16 cellular contexts compared by ENCODE assay signal in the genomic region with DNA sequence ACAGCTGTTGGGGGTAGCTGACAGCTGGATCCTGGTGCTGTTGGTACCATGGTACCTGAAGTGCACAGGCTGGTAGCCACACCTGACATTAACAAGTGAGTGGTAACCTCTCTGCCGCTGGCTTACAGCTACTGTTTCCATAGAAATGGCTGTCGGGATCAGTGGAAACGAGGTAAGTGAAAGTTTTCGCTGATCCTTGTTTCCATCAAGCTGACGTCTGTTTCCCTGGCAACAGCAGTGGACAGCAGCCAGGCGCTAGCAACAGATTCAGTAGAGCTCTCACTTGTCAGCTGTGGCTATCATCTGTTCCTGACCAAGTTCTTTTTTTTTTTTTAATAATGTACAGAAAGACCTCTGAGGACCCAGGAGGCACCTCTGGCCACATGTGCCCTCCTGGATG.
DNase-seq lines count a peak whose midpoint lies in the region; ATAC-seq and TF ChIP-seq lines count a peak whose summit lies in the region.
"Had no signal": no experiment of that assay in that cellular context is flagged by ENCODE, and none has a peak within 500 bp of the region (broad histone marks: within the 10 kb centered on the region; RNA-seq: fewer than 3 reads in every experiment).

No MANE protein-coding gene starts in this region.

- H3K9me3 Mint-ChIP-seq in activated naive CD8-positive, alpha-beta T cell treated with anti-CD3 and anti-CD28 coated beads, Interleukin-2, amount 50 U/mL, for 24 hours, result no peaks in the 10 kb centered on the region
- H3K9me3 Mint-ChIP-seq: activated T-helper 1 cell treated with anti-CD3 and anti-CD28 coated beads, Interleukin-12 subunit alpha, Interleukin-12 subunit beta, Interleukin-2, Interleukin-4 antibody, amounts not matched to agents 30 ng/mL and 10 ng/mL and 1 ng/mL, durations not matched to agents 14 hours and 24 hours and 36 hours; T-helper 2 cell treated with Interferon-gamma antibody and Interleukin-4, amounts not matched to agents 5 μg/mL and 100 μg/mL, for 36 hours had no signal

- ATAC-seq in activated naive CD8-positive, alpha-beta T cell treated with anti-CD3 and anti-CD28 coated beads, Interleukin-2, amount 50 U/mL, for 24 hours, result no peak
- no peak for ATAC-seq in HG03521 (IDR thresholded peaks at IDR 0.05; ENCODE audit: unreplicated experiment)

- H3K27ac Mint-ChIP-seq in activated naive CD8-positive, alpha-beta T cell treated with anti-CD3 and anti-CD28 coated beads, Interleukin-2, amount 50 U/mL, for 24 hours, result no peak overlapping the region
- H3K27ac Mint-ChIP-seq: activated T-helper 1 cell treated with anti-CD3 and anti-CD28 coated beads, Interleukin-12 subunit alpha, Interleukin-12 subunit beta, Interleukin-2, Interleukin-4 antibody, amounts not matched to agents 30 ng/mL and 10 ng/mL and 1 ng/mL, durations not matched to agents 14 hours and 24 hours and 36 hours; T-helper 2 cell treated with Interferon-gamma antibody and Interleukin-4, amounts not matched to agents 5 μg/mL and 100 μg/mL, for 36 hours had no signal

- in situ Hi-C loops in astrocyte of the spinal cord (cut with HindIII; ENCODE audit: low sequenced_read_pairs), result no loop called here

- peaks cover 41% of the 10 kb centered on the region for H3K27me3 Mint-ChIP-seq in activated naive CD8-positive, alpha-beta T cell treated with anti-CD3 and anti-CD28 coated beads, Interleukin-2, amount 50 U/mL, for 24 hours

- H3K27me3 ChIP-seq in kidney epithelial cell (ENCODE audit: control insufficient read depth, insufficient read depth, low read length) (no peaks in the 10 kb centered on the region), stomach smooth muscle (ENCODE audit: control insufficient read depth in 1 of 2, insufficient read depth in 2 of 2, low read length in 2 of 2) (no peaks in the 10 kb centered on the region)
- H3K27me3 ChIP-seq: Peyer's patch, vagina had no signal

- no peaks in the 10 kb centered on the region for H3K4me1 Mint-ChIP-seq in activated naive CD8-positive, alpha-beta T cell treated with anti-CD3 and anti-CD28 coated beads, Interleukin-2, amount 50 U/mL, for 24 hours

- no peaks in the 10 kb centered on the region for H3K4me1 ChIP-seq in stomach smooth muscle (ENCODE audit: control insufficient read depth, insufficient read depth, low read length)
- H3K4me1 ChIP-seq: pancreas, Peyer's patch, vagina had no signal

- no peak overlapping the region for H3K4me3 Mint-ChIP-seq in activated naive CD8-positive, alpha-beta T cell treated with anti-CD3 and anti-CD28 coated beads, Interleukin-2, amount 50 U/mL, for 24 hours
- H3K4me3 Mint-ChIP-seq: activated T-helper 1 cell treated with anti-CD3 and anti-CD28 coated beads, Interleukin-12 subunit alpha, Interleukin-12 subunit beta, Interleukin-2, Interleukin-4 antibody, amounts not matched to agents 30 ng/mL and 10 ng/mL and 1 ng/mL, durations not matched to agents 14 hours and 24 hours and 36 hours; T-helper 2 cell treated with Interferon-gamma antibody and Interleukin-4, amounts not matched to agents 5 μg/mL and 100 μg/mL, for 36 hours had no signal

- H3K36me3 ChIP-seq in kidney epithelial cell (ENCODE audit: control insufficient read depth, insufficient read depth, low read length), result no peaks in the 10 kb centered on the region
- no peaks in the 10 kb centered on the region for H3K36me3 ChIP-seq in stomach smooth muscle (ENCODE audit: control insufficient read depth in 2 of 2, insufficient read depth in 2 of 2, low read length in 2 of 2)
- H3K36me3 ChIP-seq: pancreas, vagina had no signal

- H3K36me3 Mint-ChIP-seq in activated naive CD8-positive, alpha-beta T cell treated with anti-CD3 and anti-CD28 coated beads, Interleukin-2, amount 50 U/mL, for 24 hours (ENCODE audit: low read depth), result no peaks in the 10 kb centered on the region

- H3K4me3 ChIP-seq in astrocyte of the spinal cord (ENCODE audit: low read depth, low read length) (no peak overlapping the region), kidney epithelial cell (ENCODE audit: low read depth, low read length) (no peak overlapping the region), stomach smooth muscle (ENCODE audit: low read length in 2 of 2) (peak overlapping the region; percentile 12 to 36)
- H3K4me3 ChIP-seq: lung, pancreas, Peyer's patch, vagina had no signal

- H3K27ac ChIP-seq in stomach smooth muscle (ENCODE audit: low read length), result no peak overlapping the region
- H3K27ac ChIP-seq: pancreas, Peyer's patch, vagina had no signal

- DNase-seq in NCI-H2171 treated with DMSO at 0.1 percent for 48 hours (lab: John Stamatoyannopoulos, UW), result peak; percentile 1
- DNase-seq in NCI-H2171 (lab: John Stamatoyannopoulos, UW), result no peak
- peak; percentile 1 for DNase-seq in astrocyte of the spinal cord (ENCODE audit: low read depth, low spot score)
- DNase-seq in kidney epithelial cell (ENCODE audit: low read depth), result peak; percentile 5
- no peak for DNase-seq in activated naive CD8-positive, alpha-beta T cell treated with anti-CD3 and anti-CD28 coated beads, Interleukin-2, amount 50 U/mL, for 24 hours
- DNase-seq in NOMO-1 treated with DMSO at 0.1 percent for 48 hours (lab: John Stamatoyannopoulos, UW; ENCODE audit: unreplicated experiment), result no peak
- DNase-seq: activated CD4-positive, alpha-beta T cell treated with anti-CD3 and anti-CD28 coated beads, Interleukin-2, amount 50 U/mL, for 1 hour; Peyer's patch; stimulated activated CD4-positive, alpha-beta T cell treated with anti-CD3 and anti-CD28 coated beads, Interleukin-2, amount 100 ng/mL, for 48 hours had no signal

- TF ChIP-seq CTCF in astrocyte of the spinal cord (IDR thresholded peaks at IDR 0.05; ENCODE audit: low read depth, low read length) (no peak), kidney epithelial cell (IDR thresholded peaks at IDR 0.05; ENCODE audit: insufficient read depth, low read length, poor library complexity, severe bottlenecking) (no peak)

- H3K9ac ChIP-seq in stomach smooth muscle (ENCODE audit: low read length in 2 of 2), result no peak overlapping the region

- no peaks in the 10 kb centered on the region for H3K9me3 ChIP-seq in stomach smooth muscle (ENCODE audit: control insufficient read depth in 2 of 2, low read length in 2 of 2)
- H3K9me3 ChIP-seq: pancreas, Peyer's patch, vagina had no signal

Comparison
In these comparisons a context has a peak if more than half of its experiments do, and no peak if none do; other contexts are left out.
1. DNase-seq: peak in NCI-H2171 treated with DMSO at 0.1 percent for 48 hours (single experiment), astrocyte of the spinal cord (single experiment) and kidney epithelial cell (single experiment); none in NCI-H2171 (single experiment), activated naive CD8-positive, alpha-beta T cell treated with anti-CD3 and anti-CD28 coated beads, Interleukin-2, amount 50 U/mL, for 24 hours (single experiment) and NOMO-1 treated with DMSO at 0.1 percent for 48 hours (single experiment).
2. H3K4me3 ChIP-seq: peak in stomach smooth muscle (2 of 2); none in astrocyte of the spinal cord (single experiment) and kidney epithelial cell (single experiment).